In the genomic region with DNA sequence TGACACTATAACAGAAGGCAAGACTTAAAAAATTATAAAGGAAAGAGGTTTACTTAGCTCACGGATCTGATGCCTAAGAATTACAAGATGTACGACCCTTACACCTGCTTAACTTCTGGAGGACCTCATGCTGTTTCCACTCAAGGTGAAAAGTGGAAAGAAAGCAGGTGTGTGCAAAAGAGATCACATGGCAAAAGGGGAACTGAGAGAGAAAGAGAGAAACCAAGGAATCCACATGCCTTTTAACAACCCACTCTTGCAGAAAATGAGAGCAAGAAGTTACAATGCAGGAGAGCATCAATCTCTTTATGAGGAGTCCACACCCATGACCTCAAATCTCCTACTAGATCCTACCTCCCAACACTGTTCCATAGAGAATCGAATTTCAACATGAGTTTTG, we compare ENCODE assay signal across 1 cellular context.
TF ChIP-seq lines count a peak whose summit lies in the region.

No MANE protein-coding gene starts in this region.

TF ChIP-seq in HepG2, 621 proteins besides CTCF, POLR2A, EP300 and RAD21 (continued from another document):
- no peak for TF ChIP-seq ZNF280B (CRISPR knock-in tag; IDR thresholded peaks at IDR 0.05; ENCODE audit: borderline replicate concordance)
- TF ChIP-seq, protein P1, sequence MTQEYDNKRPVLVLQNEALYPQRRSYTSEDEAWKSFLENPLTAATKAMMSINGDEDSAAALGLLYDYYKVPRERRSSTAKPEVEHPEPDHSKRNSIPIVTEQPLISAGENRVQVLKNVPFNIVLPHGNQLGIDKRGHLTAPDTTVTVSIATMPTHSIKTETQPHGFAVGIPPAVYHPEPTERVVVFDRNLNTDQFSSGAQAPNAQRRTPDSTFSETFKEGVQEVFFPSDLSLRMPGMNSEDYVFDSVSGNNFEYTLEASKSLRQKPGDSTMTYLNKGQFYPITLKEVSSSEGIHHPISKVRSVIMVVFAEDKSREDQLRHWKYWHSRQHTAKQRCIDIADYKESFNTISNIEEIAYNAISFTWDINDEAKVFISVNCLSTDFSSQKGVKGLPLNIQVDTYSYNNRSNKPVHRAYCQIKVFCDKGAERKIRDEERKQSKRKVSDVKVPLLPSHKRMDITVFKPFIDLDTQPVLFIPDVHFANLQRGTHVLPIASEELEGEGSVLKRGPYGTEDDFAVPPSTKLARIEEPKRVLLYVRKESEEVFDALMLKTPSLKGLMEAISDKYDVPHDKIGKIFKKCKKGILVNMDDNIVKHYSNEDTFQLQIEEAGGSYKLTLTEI (CRISPR knock-in tag; conservative IDR thresholded peaks at IDR 0.05) = no peak
- TF ChIP-seq MNT (IDR thresholded peaks at IDR 0.05) = peak; percentile 80
